ENCODE assay signal across 8 cellular contexts in genomic region chr20:56468317-56469076, GRCh38. TPM values are rescaled to one million over a fixed set of nuclear protein-coding genes. Genes with fewer than 3 reads are reported as not detected.
DNase-seq lines count a peak whose midpoint lies in the region; ATAC-seq, FAIRE-seq and TF ChIP-seq lines count a peak whose summit lies in the region.

TSS of gene RTF2 (plus strand) at chr20:56468627. CDS start at chr20:56468698, 71 bp downstream.

- H3K27me3 Mint-ChIP-seq in activated naive CD8-positive, alpha-beta T cell treated with anti-CD3 and anti-CD28 coated beads, Interleukin-2, amount 50 U/mL, for 24 hours = no peaks in the 10 kb centered on the region

- H3K4me1 Mint-ChIP-seq in activated naive CD8-positive, alpha-beta T cell treated with anti-CD3 and anti-CD28 coated beads, Interleukin-2, amount 50 U/mL, for 24 hours = peaks cover 44% of the 10 kb centered on the region

- peak; percentile 70 for DNase-seq in GM12891 (ENCODE audit: insufficient read length, low spot score)
- peak; percentile 94 to 97 (median 95) for DNase-seq in NCI-H1417 (lab: John Stamatoyannopoulos, UW)
- DNase-seq in SW480 (ENCODE audit: low spot score) = peak; percentile 97
- DNase-seq in activated naive CD8-positive, alpha-beta T cell treated with anti-CD3 and anti-CD28 coated beads, Interleukin-2, amount 50 U/mL, for 24 hours = peak; percentile 98
- peak; percentile 95 to 98 for DNase-seq in cardiac muscle cell (ENCODE audit: low read depth in 1 of 2, low spot score in 1 of 2)
- peak; percentile 88 to 95 for DNase-seq in tibial artery

- peak within 1 kb of the TSS; percentile 94 for H2AFZ ChIP-seq in parathyroid adenoma

- H3K4me2 ChIP-seq in parathyroid adenoma (ENCODE audit: low read length) = peak within 1 kb of the TSS; percentile 98

- TF ChIP-seq POLR2A in GM12891 (IDR thresholded peaks at IDR 0.05; ENCODE audit: low read depth, low read length) = peak; percentile 70; the same call in 1 of the 2 replicates

- H3K9me3 ChIP-seq in cardiac muscle cell (ENCODE audit: low read depth) = no peaks in the 10 kb centered on the region
- H3K9me3 ChIP-seq in parathyroid adenoma (ENCODE audit: control insufficient read depth, low read length) = no peaks in the 10 kb centered on the region
- H3K9me3 ChIP-seq in tibial artery = no peaks in the 10 kb centered on the region

- peak; percentile 99 for ATAC-seq in HG02763 (IDR thresholded peaks at IDR 0.05; ENCODE audit: unreplicated experiment)
- ATAC-seq in activated naive CD8-positive, alpha-beta T cell treated with anti-CD3 and anti-CD28 coated beads, Interleukin-2, amount 50 U/mL, for 24 hours = peak; percentile 100

- H3K4me1 ChIP-seq in cardiac muscle cell (ENCODE audit: low read depth) = peaks cover 6% of the 10 kb centered on the region
- peaks cover 4% of the 10 kb centered on the region for H3K4me1 ChIP-seq in parathyroid adenoma
- H3K4me1 ChIP-seq in tibial artery = peaks cover 0 to 28% (median 17%) of the 10 kb centered on the region in 4 donors

- H3K4me3 ChIP-seq in cardiac muscle cell (peak within 1 kb of the TSS; percentile 84), parathyroid adenoma (ENCODE audit: low read depth, low read length) (peak within 1 kb of the TSS; percentile 100), tibial artery (peak within 1 kb of the TSS; percentile 89 to 91)

- H3K9me3 Mint-ChIP-seq in activated naive CD8-positive, alpha-beta T cell treated with anti-CD3 and anti-CD28 coated beads, Interleukin-2, amount 50 U/mL, for 24 hours = no peaks in the 10 kb centered on the region

- H3K27me3 ChIP-seq in cardiac muscle cell = peaks cover 5% of the 10 kb centered on the region
- no peaks in the 10 kb centered on the region for H3K27me3 ChIP-seq in parathyroid adenoma (ENCODE audit: control insufficient read depth, insufficient read depth, low read length)
- H3K27me3 ChIP-seq in tibial artery = no peaks in the 10 kb centered on the region

- H3K9ac ChIP-seq in parathyroid adenoma = peak within 1 kb of the TSS; percentile 78

- TF ChIP-seq CTCF in cardiac muscle cell (IDR thresholded peaks at IDR 0.05; ENCODE audit: low read depth, low read length) (no peak), parathyroid adenoma (IDR thresholded peaks at IDR 0.05) (no peak), tibial artery (IDR thresholded peaks at IDR 0.05) (no peak)

- H3K4me3 Mint-ChIP-seq in activated naive CD8-positive, alpha-beta T cell treated with anti-CD3 and anti-CD28 coated beads, Interleukin-2, amount 50 U/mL, for 24 hours = peak within 1 kb of the TSS; percentile 99

- peaks cover 4% of the 10 kb centered on the region for H3K36me3 Mint-ChIP-seq in activated naive CD8-positive, alpha-beta T cell treated with anti-CD3 and anti-CD28 coated beads, Interleukin-2, amount 50 U/mL, for 24 hours (ENCODE audit: low read depth)

- FAIRE-seq in GM12891 (lab: Jason Lieb, UNC) = peak; percentile 96

- peak within 1 kb of the TSS; percentile 93 for H3K27ac Mint-ChIP-seq in activated naive CD8-positive, alpha-beta T cell treated with anti-CD3 and anti-CD28 coated beads, Interleukin-2, amount 50 U/mL, for 24 hours

- H3K27ac ChIP-seq in cardiac muscle cell (peak within 1 kb of the TSS; percentile 75), parathyroid adenoma (peak within 1 kb of the TSS; percentile 72), tibial artery (peak within 1 kb of the TSS; percentile 85 to 91)

- intact Hi-C loops in tibial artery (cut with DNase I; ENCODE audit: low total_unique reads) = loop anchor here (2.0 kb wide), 1 partner anchor 110 kb away; the partner anchor contains the start of gene FAM210B

- H3K79me2 ChIP-seq in parathyroid adenoma = peaks cover 11% of the 10 kb centered on the region

- H3K36me3 ChIP-seq in cardiac muscle cell (no peaks in the 10 kb centered on the region), parathyroid adenoma (ENCODE audit: control insufficient read depth, insufficient read depth, low read length) (no peaks in the 10 kb centered on the region), tibial artery (peaks cover 2 to 17% (median 3%) of the 10 kb centered on the region in 3 donors)

TF ChIP-seq in GM12891, 5 proteins besides CTCF, POLR2A, EP300 and RAD21:
- TF ChIP-seq POLR2AphosphoS5 (IDR thresholded peaks at IDR 0.05; ENCODE audit: low read depth, low read length) (peak; percentile 90), TAF1 (IDR thresholded peaks at IDR 0.05; ENCODE audit: low read depth, low read length) (no peak; the same call in 1 of the 2 replicates)

RNA-seq across cellular contexts. Expression of gene RTF2, which starts in this region (rescaled TPM):
- 77.5 TPM for polyA plus RNA-seq in GM12891 (2012; ENCODE audit: low read depth, missing spikeins)
- total RNA-seq in cardiac muscle cell = 58.0 and 58.2 TPM in 2 replicates
- 110 and 139 TPM in 2 replicates for polyA plus RNA-seq in cardiac muscle cell

Comparison
In these comparisons a context has a peak if more than half of its experiments do, and no peak if none do; other contexts are left out.
1. Peak in every context shown above with its lines: DNase-seq, ATAC-seq, H3K4me3 ChIP-seq and H3K27ac ChIP-seq.